Comparison of ENCODE assay signal across 1 cellular context in genomic region chr17:39739885-39740356, GRCh38.
TF ChIP-seq lines count a peak whose summit lies in the region.

No MANE protein-coding gene starts in this region.

TF ChIP-seq in HepG2, 621 proteins besides CTCF, POLR2A, EP300 and RAD21 (continued from another document and continues in another):
- TF ChIP-seq FOXP4 (CRISPR knock-in tag; IDR thresholded peaks at IDR 0.05), result no peak
- TF ChIP-seq, protein P1, sequence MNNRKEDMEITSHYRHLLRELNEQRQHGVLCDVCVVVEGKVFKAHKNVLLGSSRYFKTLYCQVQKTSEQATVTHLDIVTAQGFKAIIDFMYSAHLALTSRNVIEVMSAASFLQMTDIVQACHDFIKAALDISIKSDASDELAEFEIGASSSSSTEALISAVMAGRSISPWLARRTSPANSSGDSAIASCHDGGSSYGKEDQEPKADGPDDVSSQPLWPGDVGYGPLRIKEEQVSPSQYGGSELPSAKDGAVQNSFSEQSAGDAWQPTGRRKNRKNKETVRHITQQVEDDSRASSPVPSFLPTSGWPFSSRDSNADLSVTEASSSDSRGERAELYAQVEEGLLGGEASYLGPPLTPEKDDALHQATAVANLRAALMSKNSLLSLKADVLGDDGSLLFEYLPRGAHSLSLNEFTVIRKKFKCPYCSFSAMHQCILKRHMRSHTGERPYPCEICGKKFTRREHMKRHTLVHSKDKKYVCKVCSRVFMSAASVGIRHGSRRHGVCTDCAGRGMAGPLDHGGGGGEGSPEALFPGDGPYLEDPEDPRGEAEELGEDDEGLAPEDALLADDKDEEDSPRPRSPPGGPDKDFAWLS (CRISPR knock-in tag; IDR thresholded peaks at IDR 0.05; ENCODE audit: borderline replicate concordance), result no peak
- TF ChIP-seq, protein P2, sequence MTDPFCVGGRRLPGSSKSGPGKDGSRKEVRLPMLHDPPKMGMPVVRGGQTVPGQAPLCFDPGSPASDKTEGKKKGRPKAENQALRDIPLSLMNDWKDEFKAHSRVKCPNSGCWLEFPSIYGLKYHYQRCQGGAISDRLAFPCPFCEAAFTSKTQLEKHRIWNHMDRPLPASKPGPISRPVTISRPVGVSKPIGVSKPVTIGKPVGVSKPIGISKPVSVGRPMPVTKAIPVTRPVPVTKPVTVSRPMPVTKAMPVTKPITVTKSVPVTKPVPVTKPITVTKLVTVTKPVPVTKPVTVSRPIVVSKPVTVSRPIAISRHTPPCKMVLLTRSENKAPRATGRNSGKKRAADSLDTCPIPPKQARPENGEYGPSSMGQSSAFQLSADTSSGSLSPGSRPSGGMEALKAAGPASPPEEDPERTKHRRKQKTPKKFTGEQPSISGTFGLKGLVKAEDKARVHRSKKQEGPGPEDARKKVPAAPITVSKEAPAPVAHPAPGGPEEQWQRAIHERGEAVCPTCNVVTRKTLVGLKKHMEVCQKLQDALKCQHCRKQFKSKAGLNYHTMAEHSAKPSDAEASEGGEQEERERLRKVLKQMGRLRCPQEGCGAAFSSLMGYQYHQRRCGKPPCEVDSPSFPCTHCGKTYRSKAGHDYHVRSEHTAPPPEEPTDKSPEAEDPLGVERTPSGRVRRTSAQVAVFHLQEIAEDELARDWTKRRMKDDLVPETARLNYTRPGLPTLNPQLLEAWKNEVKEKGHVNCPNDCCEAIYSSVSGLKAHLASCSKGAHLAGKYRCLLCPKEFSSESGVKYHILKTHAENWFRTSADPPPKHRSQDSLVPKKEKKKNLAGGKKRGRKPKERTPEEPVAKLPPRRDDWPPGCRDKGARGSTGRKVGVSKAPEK (CRISPR knock-in tag; IDR thresholded peaks at IDR 0.05; ENCODE audit: borderline replicate concordance), result no peak
- no peak for TF ChIP-seq ZNF350 (CRISPR knock-in tag; IDR thresholded peaks at IDR 0.05; ENCODE audit: borderline replicate concordance, low read depth)
- TF ChIP-seq ZNF510 (CRISPR knock-in tag; IDR thresholded peaks at IDR 0.05; ENCODE audit: low read depth), result no peak
- TF ChIP-seq ZFP90 (CRISPR knock-in tag; IDR thresholded peaks at IDR 0.05; ENCODE audit: borderline replicate concordance), result no peak
- TF ChIP-seq RAD51 (IDR thresholded peaks at IDR 0.05; ENCODE audit: borderline replicate concordance), result no peak
- TF ChIP-seq ZNF225 (CRISPR knock-in tag; IDR thresholded peaks at IDR 0.05), result no peak
- no peak for TF ChIP-seq RXRA (CRISPR knock-in tag; IDR thresholded peaks at IDR 0.05)
- TF ChIP-seq ZNF331 (CRISPR knock-in tag; IDR thresholded peaks at IDR 0.05), result 0 out of 2 replicates have a peak, but pooled peaks have one; percentile 6
- TF ChIP-seq ARNT (IDR thresholded peaks at IDR 0.05), result no peak
- TF ChIP-seq CREB1 (IDR thresholded peaks at IDR 0.05), result no peak
- no peak for TF ChIP-seq CREB1 (CRISPR knock-in tag; IDR thresholded peaks at IDR 0.05)
- TF ChIP-seq GZF1 (CRISPR knock-in tag; IDR thresholded peaks at IDR 0.05), result no peak
- TF ChIP-seq ZMYM3 (CRISPR knock-in tag; IDR thresholded peaks at IDR 0.05), result no peak
- no peak for TF ChIP-seq NRL (CRISPR knock-in tag; IDR thresholded peaks at IDR 0.05; ENCODE audit: borderline replicate concordance)
- no peak for TF ChIP-seq SMAD1 (CRISPR knock-in tag; IDR thresholded peaks at IDR 0.05; ENCODE audit: borderline replicate concordance, low read depth)
- TF ChIP-seq TRAFD1 (CRISPR knock-in tag; IDR thresholded peaks at IDR 0.05; ENCODE audit: borderline replicate concordance), result no peak
- no peak for TF ChIP-seq SAP130 (CRISPR knock-in tag; IDR thresholded peaks at IDR 0.05; ENCODE audit: low read depth)
- no peak for TF ChIP-seq WIZ (CRISPR knock-in tag; IDR thresholded peaks at IDR 0.05)
- TF ChIP-seq ZNF207 (IDR thresholded peaks at IDR 0.05; ENCODE audit: borderline replicate concordance), result no peak
- TF ChIP-seq ATF7-NPFF (CRISPR knock-in tag; IDR thresholded peaks at IDR 0.05; ENCODE audit: low read depth), result no peak
- 0 out of 2 replicates have a peak, but pooled peaks have one; percentile 0 for TF ChIP-seq TMF1 (CRISPR knock-in tag; IDR thresholded peaks at IDR 0.05; ENCODE audit: low read depth)
- TF ChIP-seq SAFB2 (CRISPR knock-in tag; IDR thresholded peaks at IDR 0.05; ENCODE audit: borderline replicate concordance, low read depth), result no peak
- TF ChIP-seq, protein P3, sequence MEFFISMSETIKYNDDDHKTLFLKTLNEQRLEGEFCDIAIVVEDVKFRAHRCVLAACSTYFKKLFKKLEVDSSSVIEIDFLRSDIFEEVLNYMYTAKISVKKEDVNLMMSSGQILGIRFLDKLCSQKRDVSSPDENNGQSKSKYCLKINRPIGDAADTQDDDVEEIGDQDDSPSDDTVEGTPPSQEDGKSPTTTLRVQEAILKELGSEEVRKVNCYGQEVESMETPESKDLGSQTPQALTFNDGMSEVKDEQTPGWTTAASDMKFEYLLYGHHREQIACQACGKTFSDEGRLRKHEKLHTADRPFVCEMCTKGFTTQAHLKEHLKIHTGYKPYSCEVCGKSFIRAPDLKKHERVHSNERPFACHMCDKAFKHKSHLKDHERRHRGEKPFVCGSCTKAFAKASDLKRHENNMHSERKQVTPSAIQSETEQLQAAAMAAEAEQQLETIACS (CRISPR knock-in tag; IDR thresholded peaks at IDR 0.05), result no peak
- no peak for TF ChIP-seq FOXA3 (CRISPR knock-in tag; IDR thresholded peaks at IDR 0.05)
- no peak for TF ChIP-seq LCORL (IDR thresholded peaks at IDR 0.05)
- TF ChIP-seq LCORL (CRISPR knock-in tag; IDR thresholded peaks at IDR 0.05), result no peak
- TF ChIP-seq ZNF644 (CRISPR knock-in tag; IDR thresholded peaks at IDR 0.05; ENCODE audit: low read depth), result no peak
- TF ChIP-seq ZNF766 (CRISPR knock-in tag; IDR thresholded peaks at IDR 0.05; ENCODE audit: borderline replicate concordance), result no peak
- TF ChIP-seq NFRKB (IDR thresholded peaks at IDR 0.05), result no peak
- TF ChIP-seq DNMT1 (CRISPR knock-in tag; IDR thresholded peaks at IDR 0.05), result no peak
- TF ChIP-seq SMARCC2 (IDR thresholded peaks at IDR 0.05), result no peak
- no peak for TF ChIP-seq NR2F2 (IDR thresholded peaks at IDR 0.05; ENCODE audit: borderline replicate concordance, low read depth)
- TF ChIP-seq SP2 (CRISPR knock-in tag; IDR thresholded peaks at IDR 0.05), result no peak
- TF ChIP-seq AKNA (CRISPR knock-in tag; IDR thresholded peaks at IDR 0.05; ENCODE audit: borderline replicate concordance), result no peak
- no peak for TF ChIP-seq KDM4B (CRISPR knock-in tag; IDR thresholded peaks at IDR 0.05)
- TF ChIP-seq TFDP1 (CRISPR knock-in tag; IDR thresholded peaks at IDR 0.05; ENCODE audit: borderline replicate concordance), result no peak
- TF ChIP-seq FOXA1 (IDR thresholded peaks at IDR 0.05), result no peak
- no peak for TF ChIP-seq FOXA1 (CRISPR knock-in tag; IDR thresholded peaks at IDR 0.05)
- no peak for TF ChIP-seq ZNF780A (CRISPR knock-in tag; IDR thresholded peaks at IDR 0.05)
- no peak; the same call in 1 of the 2 replicates for TF ChIP-seq ZNF839 (CRISPR knock-in tag; IDR thresholded peaks at IDR 0.05; ENCODE audit: borderline replicate concordance)
- 0 out of 2 replicates have a peak, but pooled peaks have one; percentile 5 for TF ChIP-seq CSRNP1 (CRISPR knock-in tag; IDR thresholded peaks at IDR 0.05)
- 0 out of 2 replicates have a peak, but pooled peaks have one; percentile 53 for TF ChIP-seq SETDB1 (CRISPR knock-in tag; IDR thresholded peaks at IDR 0.05; ENCODE audit: borderline replicate concordance)
- TF ChIP-seq MTF2 (CRISPR knock-in tag; IDR thresholded peaks at IDR 0.05; ENCODE audit: borderline replicate concordance), result no peak
- TF ChIP-seq ZNF598 (CRISPR knock-in tag; IDR thresholded peaks at IDR 0.05; ENCODE audit: borderline replicate concordance), result no peak
- no peak for TF ChIP-seq PPARG (CRISPR knock-in tag; conservative IDR thresholded peaks at IDR 0.05)
- no peak for TF ChIP-seq ZSCAN12 (CRISPR knock-in tag; IDR thresholded peaks at IDR 0.05)
- no peak for TF ChIP-seq HMGA1 (CRISPR knock-in tag; conservative IDR thresholded peaks at IDR 0.05)
- no peak; the same call in 1 of the 2 replicates for TF ChIP-seq IRF9 (CRISPR knock-in tag; IDR thresholded peaks at IDR 0.05; ENCODE audit: borderline replicate concordance)
